In the genomic region with DNA sequence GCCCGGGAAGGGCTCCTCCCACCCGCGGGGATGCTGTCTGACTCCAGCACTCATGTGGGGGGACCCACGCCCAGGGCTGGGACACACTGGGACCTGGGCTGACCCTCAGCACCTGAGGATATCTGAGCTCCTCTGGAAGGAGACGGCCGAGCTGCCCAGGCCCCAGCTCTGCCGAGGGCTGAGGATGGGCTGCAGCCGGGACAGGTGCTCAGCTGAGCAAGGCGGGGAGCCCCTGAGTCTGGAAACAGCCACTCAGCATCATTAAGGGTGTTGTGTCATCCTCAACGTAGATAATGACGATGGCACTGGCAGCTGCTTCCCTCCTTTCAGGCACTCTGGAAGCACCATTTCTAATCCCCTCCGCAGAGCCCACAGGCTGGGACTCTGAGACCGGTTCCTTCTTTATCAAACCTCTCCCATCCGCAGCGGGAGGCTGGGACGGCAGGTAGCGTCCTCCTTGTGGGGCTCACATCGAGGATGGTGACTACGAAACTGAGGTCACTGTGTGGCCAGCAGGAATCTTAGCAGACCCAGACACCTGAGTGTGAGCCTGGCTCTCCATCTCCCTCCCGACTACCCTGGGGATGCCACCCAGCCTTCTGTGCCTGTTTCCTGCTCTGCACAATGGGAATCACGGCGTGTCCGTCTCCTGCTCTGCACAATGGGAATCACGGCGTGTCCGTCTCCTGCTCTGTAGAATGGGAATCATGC, we compare ENCODE assay signal across 22 cellular contexts. TPM values are rescaled to one million over a fixed set of nuclear protein-coding genes. Genes with fewer than 3 reads are reported as not detected.
DNase-seq lines count a peak whose midpoint lies in the region; FAIRE-seq and TF ChIP-seq lines count a peak whose summit lies in the region.
"Had no signal": no experiment of that assay in that cellular context is flagged by ENCODE, and none has a peak within 500 bp of the region (broad histone marks: within the 10 kb centered on the region; RNA-seq: fewer than 3 reads in every experiment).

No MANE protein-coding gene starts in this region.

- no peaks in the 10 kb centered on the region for H3K9me3 ChIP-seq in kidney (ENCODE audit: control insufficient read depth in 1 of 2, low read length in 2 of 2)
- peaks cover 7% of the 10 kb centered on the region for H3K9me3 ChIP-seq in mesenchymal stem cell (ENCODE audit: control insufficient read depth, low read length)
- H3K9me3 ChIP-seq: SK-N-SH had no signal

- H2BK12ac ChIP-seq in mesenchymal stem cell (ENCODE audit: low read length in 2 of 2): no peak overlapping the region

- peaks cover 0 to 20% of the 10 kb centered on the region in 2 experiments for H3K27me3 ChIP-seq in mesenchymal stem cell (ENCODE audit: control insufficient read depth in 1 of 2, insufficient read depth in 1 of 2, low read length in 2 of 2)

- H2AK5ac ChIP-seq in mesenchymal stem cell (ENCODE audit: low read length, severe bottlenecking): no peak overlapping the region

- no peak overlapping the region for H2BK120ac ChIP-seq in mesenchymal stem cell (ENCODE audit: low read depth, low read length)

- DNase-seq in activated effector memory CD4-positive, alpha-beta T cell treated with anti-CD3 and anti-CD28 coated beads, Interleukin-2, amount 50 U/mL, for 16 hours: peak; percentile 56
- DNase-seq in activated effector memory CD4-positive, alpha-beta T cell treated with Interleukin-2 at 50 U/mL for 16 hours: no peak
- DNase-seq in NCI-H345 (lab: John Stamatoyannopoulos, UW): peak; percentile 36
- DNase-seq in kidney: peak; percentile 54
- no peak for DNase-seq in GM20000 (ENCODE audit: low spot score)
- no peak for DNase-seq in NCI-H526 treated with DMSO at 0.1 percent for 48 hours (lab: John Stamatoyannopoulos, UW)
- no peak for DNase-seq in mesenchymal stem cell
- DNase-seq: activated gamma-delta T cell; DND-41; effector CD8-positive, alpha-beta T cell; foreskin melanocyte; NCI-H1048; NCI-H2107; occipital lobe; SK-N-SH; stimulated activated CD4-positive, alpha-beta T cell treated with anti-CD3 and anti-CD28 coated beads, Interleukin-4, amount 100 ng/mL, for 1 hour; stimulated activated naive CD8-positive, alpha-beta T cell treated with anti-CD3 and anti-CD28 coated beads, Interleukin-15, Interleukin-2, amounts not matched to agents 100 U/mL and 50 U/mL, for 24 hours had no signal

- no peak overlapping the region for H3K23ac ChIP-seq in mesenchymal stem cell (ENCODE audit: low read length in 2 of 2)

- H3K27ac ChIP-seq in kidney (ENCODE audit: low read depth in 2 of 2, low read length in 2 of 2) (no peak overlapping the region), mesenchymal stem cell (ENCODE audit: low read length, poor library complexity, severe bottlenecking) (no peak overlapping the region)
- H3K27ac ChIP-seq: hepatocyte, KMS-11, VCaP had no signal

- no peak overlapping the region for H2BK15ac ChIP-seq in mesenchymal stem cell (ENCODE audit: low read depth, poor library complexity, severe bottlenecking)

- no peak overlapping the region for H3K9ac ChIP-seq in kidney (ENCODE audit: low read length in 2 of 2)
- no peak overlapping the region for H3K9ac ChIP-seq in mesenchymal stem cell (ENCODE audit: low read length)
- H3K9ac ChIP-seq: KMS-11, SK-N-SH had no signal

- no peak overlapping the region for H3K14ac ChIP-seq in mesenchymal stem cell (ENCODE audit: low read length in 2 of 2)

- H3K4me3 ChIP-seq in kidney (ENCODE audit: low read length in 2 of 2) (no peak overlapping the region), mesenchymal stem cell (ENCODE audit: insufficient read depth in 1 of 2, low read depth in 1 of 2, low read length in 2 of 2) (no peak overlapping the region)
- H3K4me3 ChIP-seq: hepatocyte had no signal

- no peak overlapping the region for H2AFZ ChIP-seq in mesenchymal stem cell (ENCODE audit: low read depth, low read length)
- H2AFZ ChIP-seq: hepatocyte had no signal

- no peak for FAIRE-seq in kidney (lab: Jason Lieb, UNC)
- FAIRE-seq: GM12891, RCC 7860 had no signal

- no peak overlapping the region for H3K4ac ChIP-seq in mesenchymal stem cell (ENCODE audit: low read depth in 1 of 2, low read length in 2 of 2)

- H3K36me3 ChIP-seq in kidney (ENCODE audit: control insufficient read depth in 1 of 2, insufficient read depth in 2 of 2, low read length in 2 of 2) (no peaks in the 10 kb centered on the region), mesenchymal stem cell (ENCODE audit: control insufficient read depth in 1 of 2, insufficient read depth in 2 of 2, low read depth in 1 of 2, low read length in 2 of 2) (no peaks in the 10 kb centered on the region)

- H3K4me1 ChIP-seq in kidney (ENCODE audit: control insufficient read depth in 1 of 2, insufficient read depth in 1 of 2, low read depth in 1 of 2, low read length in 2 of 2) (no peaks in the 10 kb centered on the region), mesenchymal stem cell (ENCODE audit: control insufficient read depth, insufficient read depth, low read depth, low read length) (no peaks in the 10 kb centered on the region)

- H3K79me1 ChIP-seq in mesenchymal stem cell (replicated peaks; ENCODE audit: low read length, poor library complexity, severe bottlenecking): no peaks in the 10 kb centered on the region

- 85% methylated on average over 26 of the region's 26 CpGs for whole genome bisulfite sequencing in mesenchymal stem cell

- no peak overlapping the region for H4K8ac ChIP-seq in mesenchymal stem cell (ENCODE audit: low read length)

- intact Hi-C loops in kidney (cut with DNase I): no loop called here

- TF ChIP-seq CTCF in kidney (IDR thresholded peaks at IDR 0.05; ENCODE audit: borderline replicate concordance, extremely low read depth, insufficient read depth) (no peak), GM20000 (IDR thresholded peaks at IDR 0.05; ENCODE audit: extremely low read depth, missing control alignments) (no peak)

- no peak overlapping the region for H3K4me2 ChIP-seq in mesenchymal stem cell (ENCODE audit: low read length, poor library complexity, severe bottlenecking)
- H3K4me2 ChIP-seq: hepatocyte, KMS-11, SK-N-SH had no signal

- no peak overlapping the region for H3K18ac ChIP-seq in mesenchymal stem cell (ENCODE audit: low read depth in 1 of 2, low read length in 2 of 2)

- H4K91ac ChIP-seq in mesenchymal stem cell (ENCODE audit: low read length): no peak overlapping the region

- H2BK5ac ChIP-seq in mesenchymal stem cell (ENCODE audit: low read depth, low read length, poor library complexity, severe bottlenecking): no peak overlapping the region

RNA-seq across cellular contexts. Expression of gene SFSWAP, which starts 26.7 kb away (rescaled TPM):
- 46.2 TPM for total RNA-seq in kidney
- 13.9 TPM for polyA plus RNA-seq in kidney (ENCODE audit: insufficient read depth, low read depth, low replicate concordance)
- 31.4 TPM for polyA plus RNA-seq in mesenchymal stem cell (2013, experiment 1 of 2)
- polyA plus RNA-seq in mesenchymal stem cell (2013, experiment 2 of 2): 30.6 TPM

Comparison
In these comparisons a context has a peak if more than half of its experiments do, and no peak if none do; other contexts are left out.
1. DNase-seq: peak in activated effector memory CD4-positive, alpha-beta T cell treated with anti-CD3 and anti-CD28 coated beads, Interleukin-2, amount 50 U/mL, for 16 hours (single experiment), NCI-H345 (single experiment) and kidney (single experiment); none in activated effector memory CD4-positive, alpha-beta T cell treated with Interleukin-2 at 50 U/mL for 16 hours (single experiment), GM20000 (single experiment), NCI-H526 treated with DMSO at 0.1 percent for 48 hours (single experiment) and mesenchymal stem cell (single experiment).